ENCODE assay signal across 15 cellular contexts in genomic region chr7:116277070-116277469, GRCh38.
"Had no signal": no experiment of that assay in that cellular context is flagged by ENCODE, and none has a peak within 500 bp of the region (broad histone marks: within the 10 kb centered on the region; RNA-seq: fewer than 3 reads in every experiment).

No MANE protein-coding gene starts in this region.

- H3K4me3 Mint-ChIP-seq: activated CD8-positive, alpha-beta T cell treated with anti-CD3 and anti-CD28 coated beads for 36 hours; naive thymus-derived CD8-positive, alpha-beta T cell; stimulated activated naive CD8-positive, alpha-beta T cell treated with anti-CD3 and anti-CD28 coated beads, Interleukin-15, Interleukin-2, amounts not matched to agents 100 ng/mL and 50 ng/mL, for 24 hours had no signal

- DNase-seq: activated CD8-positive, alpha-beta memory T cell treated with anti-CD3 and anti-CD28 coated beads, Interleukin-2, amount 50 U/mL, for 4 hours; activated CD8-positive, alpha-beta T cell treated with anti-CD3 and anti-CD28 coated beads for 36 hours; activated naive CD4-positive, alpha-beta T cell; colonic mucosa; hypothalamus; kidney glomerular epithelial cell; naive thymus-derived CD8-positive, alpha-beta T cell; posterior cingulate gyrus; right lobe of liver; stimulated activated CD4-positive, alpha-beta T cell treated with anti-CD3 and anti-CD28 coated beads, Interleukin-12 subunit alpha, Interleukin-12 subunit beta, amount 100 ng/mL, for 4 hours; stimulated activated CD4-positive, alpha-beta T cell treated with anti-CD3 and anti-CD28 coated beads, Interleukin-2, amount 100 ng/mL, for 48 hours; T-helper 9 cell had no signal

- H3K36me3 Mint-ChIP-seq: naive thymus-derived CD8-positive, alpha-beta T cell had no signal

- H3K9me3 Mint-ChIP-seq: activated CD8-positive, alpha-beta T cell treated with anti-CD3 and anti-CD28 coated beads for 36 hours; naive thymus-derived CD8-positive, alpha-beta T cell; stimulated activated naive CD8-positive, alpha-beta T cell treated with anti-CD3 and anti-CD28 coated beads, Interleukin-15, Interleukin-2, amounts not matched to agents 100 ng/mL and 50 ng/mL, for 24 hours had no signal

- H3K9me3 ChIP-seq: colonic mucosa, neutrophil, right lobe of liver had no signal

- H3K4me1 ChIP-seq: colonic mucosa, right lobe of liver had no signal

- H3K36me3 ChIP-seq: cardiac muscle cell, colonic mucosa, neutrophil, right lobe of liver had no signal

- ATAC-seq: activated CD8-positive, alpha-beta T cell treated with anti-CD3 and anti-CD28 coated beads for 36 hours; naive thymus-derived CD8-positive, alpha-beta T cell; right lobe of liver had no signal

- H3K27ac Mint-ChIP-seq: activated CD8-positive, alpha-beta T cell treated with anti-CD3 and anti-CD28 coated beads for 36 hours; naive thymus-derived CD8-positive, alpha-beta T cell; stimulated activated naive CD8-positive, alpha-beta T cell treated with anti-CD3 and anti-CD28 coated beads, Interleukin-15, Interleukin-2, amounts not matched to agents 100 ng/mL and 50 ng/mL, for 24 hours had no signal

- H3K4me3 ChIP-seq: cardiac muscle cell, colonic mucosa, right lobe of liver had no signal

- H3K27me3 ChIP-seq: cardiac muscle cell, colonic mucosa, neutrophil, right lobe of liver had no signal

- H3K27ac ChIP-seq: cardiac muscle cell, colonic mucosa, neutrophil, right lobe of liver had no signal

- H3K4me1 Mint-ChIP-seq: naive thymus-derived CD8-positive, alpha-beta T cell had no signal
